In the genomic region with DNA sequence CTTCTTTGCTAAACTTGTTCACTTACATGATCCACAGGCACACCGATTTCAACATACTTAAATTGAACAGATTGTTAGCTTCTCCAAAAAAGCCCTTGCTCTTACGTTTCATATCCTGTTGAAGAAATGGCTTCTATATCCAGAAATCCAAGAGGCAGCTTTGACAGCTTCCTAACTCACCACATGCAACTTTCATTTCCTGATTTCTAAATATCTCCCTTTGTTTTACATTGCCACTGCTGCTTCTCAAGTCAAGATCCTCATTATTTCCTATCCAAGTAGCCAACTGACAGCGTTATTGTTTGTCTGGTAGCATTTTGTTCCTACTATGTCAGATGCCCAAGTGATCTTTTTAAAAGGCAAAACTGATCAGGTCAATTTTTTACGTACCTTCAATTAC, we compare ENCODE assay signal across 15 cellular contexts.
DNase-seq lines count a peak whose midpoint lies in the region; TF ChIP-seq lines count a peak whose summit lies in the region.
"Had no signal": no experiment of that assay in that cellular context is flagged by ENCODE, and none has a peak within 500 bp of the region (broad histone marks: within the 10 kb centered on the region; RNA-seq: fewer than 3 reads in every experiment).

No MANE protein-coding gene starts in this region.

- H3K27ac Mint-ChIP-seq in chondrocyte (ENCODE audit: unreplicated experiment), result no peak overlapping the region
- H3K27ac Mint-ChIP-seq: CD4-positive, alpha-beta T cell had no signal

- no peak overlapping the region for H3K4me3 Mint-ChIP-seq in chondrocyte (ENCODE audit: unreplicated experiment)
- H3K4me3 Mint-ChIP-seq: CD4-positive, alpha-beta T cell had no signal

- H3K9me3 ChIP-seq in BLaER1 treated with 17β-estradiol and CSF1 and Interleukin-3, amounts not matched to agents 10 nM and 100 nM (replicated peaks in 1 of 11), result no peaks in the 10 kb centered on the region

- no peaks in the 10 kb centered on the region for H3K27me3 ChIP-seq in BLaER1 treated with 17β-estradiol and CSF1 and Interleukin-3, amounts not matched to agents 10 nM and 100 nM

- H3K36me3 ChIP-seq in BLaER1 treated with 17β-estradiol and CSF1 and Interleukin-3, amounts not matched to agents 10 nM and 100 nM, result no peaks in the 10 kb centered on the region

- H3K4me3 ChIP-seq in BLaER1 treated with 17β-estradiol and CSF1 and Interleukin-3, amounts not matched to agents 10 nM and 100 nM, result no peak overlapping the region
- H3K4me3 ChIP-seq: GM23248 had no signal

- TF ChIP-seq CTCF in chondrocyte (IDR thresholded peaks at IDR 0.05), result no peak

- H3K27ac ChIP-seq in BLaER1 treated with 17β-estradiol and CSF1 and Interleukin-3, amounts not matched to agents 10 nM and 100 nM, result peak overlapping the region in 7 of 11 experiments; percentile 15 to 46 (median 33); a peak in 9 of 22 replicates
- H3K27ac ChIP-seq: GM23248, HL-60 had no signal

- no peaks in the 10 kb centered on the region for H3K4me1 Mint-ChIP-seq in chondrocyte (ENCODE audit: low read depth)

- no peak overlapping the region for H3K9ac ChIP-seq in BLaER1 treated with 17β-estradiol and CSF1 and Interleukin-3, amounts not matched to agents 10 nM and 100 nM
- H3K9ac ChIP-seq: GM23248 had no signal

- H3K27me3 Mint-ChIP-seq in chondrocyte (ENCODE audit: low read depth), result no peaks in the 10 kb centered on the region
- H3K27me3 Mint-ChIP-seq: CD4-positive, alpha-beta T cell had no signal

- H3K4me1 ChIP-seq in BLaER1 treated with 17β-estradiol and CSF1 and Interleukin-3, amounts not matched to agents 10 nM and 100 nM, result peaks cover 0 to 22% (median 10%) of the 10 kb centered on the region in 10 experiments; a peak in 12 of 20 replicates

- H3K9me3 Mint-ChIP-seq in chondrocyte (ENCODE audit: low read depth), result no peaks in the 10 kb centered on the region

- peak overlapping the region in 7 of 11 experiments; percentile 40 to 77 (median 57); a peak in 13 of 22 replicates for H3K4me2 ChIP-seq in BLaER1 treated with 17β-estradiol and CSF1 and Interleukin-3, amounts not matched to agents 10 nM and 100 nM

- no peaks in the 10 kb centered on the region for H3K36me3 Mint-ChIP-seq in chondrocyte (ENCODE audit: low read depth)

- no peaks in the 10 kb centered on the region for H4K20me1 ChIP-seq in BLaER1 treated with 17β-estradiol and CSF1 and Interleukin-3, amounts not matched to agents 10 nM and 100 nM

- DNase-seq in MV-4-11 (lab: John Stamatoyannopoulos, UW), result peak; percentile 99
- peak; percentile 50 for DNase-seq in SKM-1 treated with dmso at 0.1 percent for 144 hours (lab: John Stamatoyannopoulos, UW; ENCODE audit: unreplicated experiment)
- peak; percentile 26 for DNase-seq in medulla oblongata (ENCODE audit: extremely low spot score)
- no peak for DNase-seq in ecto neural progenitor cell (ENCODE audit: low spot score)
- DNase-seq in chondrocyte (ENCODE audit: low spot score), result no peak
- DNase-seq in NAMALWA (ENCODE audit: low spot score), result no peak
- DNase-seq: ACHN; C1 segment of cervical spinal cord; CD4-positive, alpha-beta T cell; DMS153; DMS79 treated with DMSO at 0.1 percent for 48 hours; EL; GM23248 had no signal

Comparison
In these comparisons a context has a peak if more than half of its experiments do, and no peak if none do; other contexts are left out.
1. DNase-seq: peak in MV-4-11 (single experiment), SKM-1 treated with dmso at 0.1 percent for 144 hours (single experiment) and medulla oblongata (single experiment); none in ecto neural progenitor cell (single experiment), chondrocyte (single experiment) and NAMALWA (single experiment).